In genomic region chr4:1345905-1346780, GRCh38 we compare ENCODE assay signal across 8 cellular contexts. TPM values are rescaled to one million over a fixed set of nuclear protein-coding genes. Genes with fewer than 3 reads are reported as not detected.
A peak's percentile ranks its signal among the peaks of the same experiment; 100 is the strongest.
DNase-seq lines count a peak whose midpoint lies in the region; ATAC-seq, FAIRE-seq and TF ChIP-seq lines count a peak whose summit lies in the region.

No MANE protein-coding gene starts in this region.

- peak overlapping the region; percentile 35 to 97 (median 84) for H3K4me3 ChIP-seq in pancreas

- peak; percentile 79 for DNase-seq in Ammon's horn (ENCODE audit: low spot score)
- DNase-seq in RCC 7860 (ENCODE audit: low spot score) = peak; percentile 18
- peak; percentile 54 for DNase-seq in activated naive CD4-positive, alpha-beta T cell treated with anti-CD3 and anti-CD28 coated beads, Interleukin-2, amount 50 U/mL, for 16 hours
- DNase-seq in Right ventricle myocardium superior = peak; percentile 69
- DNase-seq in pancreas = peak in 5 of 6 donors; percentile 47 to 87 (median 52)

- ATAC-seq in GM18508 (IDR thresholded peaks at IDR 0.05; ENCODE audit: insufficient read depth, unreplicated experiment) (peak; percentile 5), HG03064 (IDR thresholded peaks at IDR 0.05; ENCODE audit: low read depth, unreplicated experiment) (peak; percentile 25), Right ventricle myocardium superior (ENCODE audit: poor library complexity) (peak; percentile 23), pancreas (peak; percentile 1 to 38 (median 19)), GM21367 (IDR thresholded peaks at IDR 0.05; ENCODE audit: unreplicated experiment) (no peak)

- FAIRE-seq in RCC 7860 (lab: Jason Lieb, UNC) (no peak), pancreas (lab: Jason Lieb, UNC) (no peak)

- 0 to 1% methylated on average over 68 to 76 of the region's 76 CpGs for WGBS in pancreas, 2 donors

- H3K27me3 ChIP-seq in pancreas = no peaks in the 10 kb centered on the region

- peaks cover 7 to 13% (median 8%) of the 10 kb centered on the region in 3 donors for H3K4me1 ChIP-seq in pancreas

- no peak for TF ChIP-seq CTCF in pancreas (IDR thresholded peaks at IDR 0.05)

- H3K9me3 ChIP-seq in pancreas = no peaks in the 10 kb centered on the region

- H3K27ac ChIP-seq in pancreas = peak overlapping the region; percentile 75 to 97 (median 90)

- intact Hi-C loops in Right ventricle myocardium superior (cut with DNase I) = loop anchor here (5.0 to 10.0 kb wide), 4 partner anchors 99 to 369 kb away; partner anchors contain the start of genes CTBP1 and SLBP
- intact Hi-C loops in pancreas (cut with DNase I) = loop anchor here in 1 of 3 donors (10.0 kb wide), 1 partner anchor 211 kb away; no protein-coding TSS in a partner anchor

- H3K36me3 ChIP-seq in pancreas = peaks cover 0 to 9% (median 0%) of the 10 kb centered on the region in 3 donors

RNA-seq across cellular contexts. Expression of gene UVSSA, which starts 0.9 kb away (rescaled TPM):
- total RNA-seq in Right ventricle myocardium superior (6.7 TPM), pancreas (10 to 100 TPM in 5 of 6 donors, 1 to 10 TPM in 1; 9.2 to 24.7 (median 12.4) TPM)
- polyA plus RNA-seq in pancreas = 10 to 100 TPM; 19.5 to 30.9 TPM

RNA-seq across cellular contexts. Expression of gene MAEA, which starts 56.5 kb away (rescaled TPM):
- total RNA-seq in Right ventricle myocardium superior (50.3 TPM), pancreas (10 to 100 TPM; 28.6 to 33.0 (median 31.8) TPM)
- 10 to 100 TPM; 69.3 to 74.7 TPM for polyA plus RNA-seq in pancreas

Comparison
In these comparisons a context has a peak if more than half of its experiments do, and no peak if none do; other contexts are left out.
1. DNase-seq: peak in every context shown above with its lines; median percentile 79 in Ammon's horn; 69 in Right ventricle myocardium superior; 54 in activated naive CD4-positive, alpha-beta T cell treated with anti-CD3 and anti-CD28 coated beads, Interleukin-2, amount 50 U/mL, for 16 hours; 52 in pancreas; 18 in RCC 7860.